Comparison of ENCODE assay signal across 10 cellular contexts in the genomic region with DNA sequence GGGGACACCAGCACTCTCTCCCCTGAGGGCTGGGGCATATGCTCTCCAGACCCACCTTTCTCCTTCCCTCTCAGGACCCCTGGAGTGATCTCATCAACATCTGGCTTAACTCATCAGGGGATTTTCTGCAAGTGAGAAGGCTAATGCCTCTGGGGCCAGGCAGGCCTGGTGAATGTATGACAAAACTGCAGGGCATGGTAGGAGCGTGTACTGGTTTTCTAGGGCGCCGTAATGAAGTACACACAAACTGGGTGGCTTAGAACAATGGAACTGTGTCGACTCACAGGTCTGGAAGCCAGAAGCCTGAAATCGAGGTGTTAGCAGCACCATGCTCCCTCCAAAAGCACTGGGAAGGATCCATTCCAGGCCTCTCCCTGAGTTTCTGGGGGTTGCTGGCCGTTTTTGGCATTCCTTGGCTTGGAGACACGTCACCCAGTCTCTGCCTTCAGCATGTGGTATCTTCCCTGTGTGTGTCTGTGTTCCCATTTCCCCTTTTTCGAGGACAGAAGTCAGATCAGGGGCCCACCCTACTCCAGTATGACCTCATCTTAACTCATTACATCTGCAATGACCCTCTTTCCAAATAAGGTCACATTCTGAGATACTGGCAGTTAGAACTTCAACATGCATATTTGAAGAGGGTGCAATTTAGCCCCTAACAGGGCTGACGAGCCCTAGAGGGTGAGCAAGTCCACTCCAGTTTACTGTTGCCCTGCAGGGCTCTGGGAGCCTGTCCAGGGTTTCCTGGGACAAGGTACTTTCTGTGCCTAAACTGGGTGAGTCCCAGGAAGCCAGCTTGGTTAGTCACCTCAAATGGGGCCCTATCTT. TPM values are rescaled to one million over a fixed set of nuclear protein-coding genes. Genes with fewer than 3 reads are reported as not detected.
DNase-seq lines count a peak whose midpoint lies in the region; ATAC-seq, FAIRE-seq and TF ChIP-seq lines count a peak whose summit lies in the region.
"Had no signal": no experiment of that assay in that cellular context is flagged by ENCODE, and none has a peak within 500 bp of the region (broad histone marks: within the 10 kb centered on the region; RNA-seq: fewer than 3 reads in every experiment).

No MANE protein-coding gene starts in this region.

- no peak overlapping the region for H3K4me3 ChIP-seq in HUES48 (ENCODE audit: low read depth, low read length)
- no peak overlapping the region for H3K4me3 ChIP-seq in kidney (ENCODE audit: low read length in 2 of 2)
- H3K4me3 ChIP-seq in effector memory CD4-positive, alpha-beta T cell (ENCODE audit: insufficient read depth, low read depth, low read length, poor library complexity, severe bottlenecking): no peak overlapping the region

- H3K4me3 Mint-ChIP-seq in activated CD8-positive, alpha-beta T cell treated with anti-CD3 and anti-CD28 coated beads, Interleukin-2, amount 10 ng/mL, durations not matched to agents 7 days and 5 days: no peak overlapping the region

- H3K9me3 Mint-ChIP-seq in activated CD8-positive, alpha-beta T cell treated with anti-CD3 and anti-CD28 coated beads, Interleukin-2, amount 10 ng/mL, durations not matched to agents 7 days and 5 days (ENCODE audit: insufficient read depth): no peaks in the 10 kb centered on the region

- H3K9ac ChIP-seq in HUES48 (ENCODE audit: low read depth, low read length) (peak overlapping the region; percentile 53), kidney (ENCODE audit: low read length in 2 of 2) (no peak overlapping the region)

- H3K4me1 ChIP-seq in HUES48 (ENCODE audit: control insufficient read depth, insufficient read depth, low read length): peaks cover 33% of the 10 kb centered on the region
- peaks cover 5 to 6% of the 10 kb centered on the region in 2 donors for H3K4me1 ChIP-seq in kidney (ENCODE audit: control insufficient read depth in 1 of 2, insufficient read depth in 1 of 2, low read depth in 1 of 2, low read length in 2 of 2)
- peaks cover 65% of the 10 kb centered on the region for H3K4me1 ChIP-seq in effector memory CD4-positive, alpha-beta T cell (ENCODE audit: control insufficient read depth, insufficient read depth, low read length, poor library complexity, severe bottlenecking)

- CTCF ChIA-PET in activated CD8-positive, alpha-beta T cell treated with anti-CD3 and anti-CD28 coated beads, Interleukin-2, amount 10 ng/mL, durations not matched to agents 7 days and 5 days (lab: Charles Lee): interaction anchor here (0.6 to 3.2 kb wide), 6 partner anchors 7 to 131 kb away, joined by 3 to 13 read pairs (median 6); no protein-coding TSS in a partner anchor

- no peak for FAIRE-seq in kidney (lab: Jason Lieb, UNC)

- H3K36me3 Mint-ChIP-seq in activated CD8-positive, alpha-beta T cell treated with anti-CD3 and anti-CD28 coated beads, Interleukin-2, amount 10 ng/mL, durations not matched to agents 7 days and 5 days (ENCODE audit: low read depth): peaks cover 10% of the 10 kb centered on the region

- H3K27ac ChIP-seq in HUES48 (ENCODE audit: low read depth, low read length) (peak overlapping the region; percentile 60), kidney (ENCODE audit: low read depth in 2 of 2, low read length in 2 of 2) (peak overlapping the region in 1 of 2 donors; percentile 37)
- H3K27ac ChIP-seq in effector memory CD4-positive, alpha-beta T cell (ENCODE audit: insufficient read depth, low read length, poor library complexity, severe bottlenecking): no peak overlapping the region

- POLR2A ChIA-PET in activated CD8-positive, alpha-beta T cell treated with anti-CD3 and anti-CD28 coated beads, Interleukin-2, amount 10 ng/mL, durations not matched to agents 7 days and 5 days (lab: Charles Lee): interaction anchor here (0.7 to 5.0 kb wide), 4 partner anchors 9 to 386 kb away, joined by 3 to 19 read pairs (median 4); a partner anchor contains a TSS

- H3K27me3 Mint-ChIP-seq in activated CD8-positive, alpha-beta T cell treated with anti-CD3 and anti-CD28 coated beads, Interleukin-2, amount 10 ng/mL, durations not matched to agents 7 days and 5 days (ENCODE audit: low read depth): no peaks in the 10 kb centered on the region

- intact Hi-C loops in kidney (cut with DNase I): no loop called here

- H3K9me3 ChIP-seq in HUES48 (ENCODE audit: control insufficient read depth, insufficient read depth, low read length) (no peaks in the 10 kb centered on the region), kidney (ENCODE audit: control insufficient read depth in 1 of 2, low read length in 2 of 2) (no peaks in the 10 kb centered on the region)
- H3K9me3 ChIP-seq in effector memory CD4-positive, alpha-beta T cell (ENCODE audit: control insufficient read depth, low read length): no peaks in the 10 kb centered on the region

- H3K4me1 Mint-ChIP-seq in activated CD8-positive, alpha-beta T cell treated with anti-CD3 and anti-CD28 coated beads, Interleukin-2, amount 10 ng/mL, durations not matched to agents 7 days and 5 days (ENCODE audit: low read depth): peaks cover 94% of the 10 kb centered on the region

- H3K36me3 ChIP-seq in HUES48 (ENCODE audit: control insufficient read depth, insufficient read depth, low read length): no peaks in the 10 kb centered on the region
- H3K36me3 ChIP-seq in kidney (ENCODE audit: control insufficient read depth in 1 of 2, insufficient read depth in 2 of 2, low read length in 2 of 2): no peaks in the 10 kb centered on the region
- no peaks in the 10 kb centered on the region for H3K36me3 ChIP-seq in effector memory CD4-positive, alpha-beta T cell (ENCODE audit: control insufficient read depth, insufficient read depth, low read length)

- peak overlapping the region; percentile 87 for H3K27ac Mint-ChIP-seq in activated CD8-positive, alpha-beta T cell treated with anti-CD3 and anti-CD28 coated beads, Interleukin-2, amount 10 ng/mL, durations not matched to agents 7 days and 5 days

- H3K27me3 ChIP-seq in HUES48 (ENCODE audit: control insufficient read depth, insufficient read depth, low read length): peaks cover 12% of the 10 kb centered on the region
- no peaks in the 10 kb centered on the region for H3K27me3 ChIP-seq in effector memory CD4-positive, alpha-beta T cell (replicated peaks; ENCODE audit: control insufficient read depth, insufficient read depth, low read length, poor library complexity, severe bottlenecking)

- no peak for TF ChIP-seq CTCF in kidney (IDR thresholded peaks at IDR 0.05; ENCODE audit: borderline replicate concordance, extremely low read depth, insufficient read depth)

- DNase-seq in A172 (ENCODE audit: low spot score) (peak; percentile 14), kidney (peak; percentile 23), NCI-H1436 treated with DMSO at 0.1 percent for 48 hours (lab: John Stamatoyannopoulos, UW) (no peak), COLO829 (ENCODE audit: low spot score) (no peak)
- DNase-seq in activated CD8-positive, alpha-beta T cell treated with anti-CD3 and anti-CD28 coated beads, Interleukin-2, amount 10 ng/mL, durations not matched to agents 7 days and 5 days: no peak
- DNase-seq in effector memory CD4-positive, alpha-beta T cell: no peak
- DNase-seq: DND-41, NCI-H2227 treated with DMSO at 0.1 percent for 48 hours had no signal

- no peak for ATAC-seq in activated CD8-positive, alpha-beta T cell treated with anti-CD3 and anti-CD28 coated beads, Interleukin-2, amount 10 ng/mL, durations not matched to agents 7 days and 5 days
- ATAC-seq in HG03135 (IDR thresholded peaks at IDR 0.05; ENCODE audit: unreplicated experiment): no peak

RNA-seq across cellular contexts. Expression of a gene that starts 45.5 kb away (rescaled TPM):
- 49.8 and 51.9 TPM in 2 replicates for total RNA-seq in A172 (2014; rRNA removed; shearing (Covaris generic))
- 100 to 1,000 TPM; 175 to 178 TPM for total RNA-seq in activated CD8-positive, alpha-beta T cell treated with anti-CD3 and anti-CD28 coated beads, Interleukin-2, amount 10 ng/mL, durations not matched to agents 7 days and 5 days
- 77.6 TPM for total RNA-seq in kidney
- 39.1 TPM for polyA plus RNA-seq in kidney (ENCODE audit: insufficient read depth, low read depth, low replicate concordance)

Comparison
In these comparisons a context has a peak if more than half of its experiments do, and no peak if none do; other contexts are left out.
1. DNase-seq: peak in A172 (single experiment) and kidney (single experiment); none in activated CD8-positive, alpha-beta T cell treated with anti-CD3 and anti-CD28 coated beads, Interleukin-2, amount 10 ng/mL, durations not matched to agents 7 days and 5 days (single experiment), effector memory CD4-positive, alpha-beta T cell (0 of 3), NCI-H1436 treated with DMSO at 0.1 percent for 48 hours (single experiment) and COLO829 (single experiment).